8 cellular contexts compared by ENCODE assay signal in the genomic region with DNA sequence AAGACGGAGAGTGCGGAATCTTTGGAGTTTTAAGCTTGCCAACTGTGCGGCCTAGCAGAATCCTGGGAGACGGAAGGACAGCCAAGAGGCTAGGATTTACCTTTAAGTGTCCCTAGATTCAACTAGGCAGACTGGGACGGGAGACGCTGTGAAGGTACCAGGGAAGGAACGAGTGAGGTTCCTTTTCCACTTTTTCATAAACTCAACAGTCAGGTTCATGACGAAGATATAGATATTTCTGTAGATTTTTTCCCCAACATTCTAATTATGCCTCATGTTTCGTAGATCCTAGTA. TPM values are rescaled to one million over a fixed set of nuclear protein-coding genes. Genes with fewer than 3 reads are reported as not detected.
DNase-seq lines count a peak whose midpoint lies in the region; ATAC-seq and TF ChIP-seq lines count a peak whose summit lies in the region.

No MANE protein-coding gene starts in this region.

- no peaks in the 10 kb centered on the region for H3K36me3 ChIP-seq in CD8-positive, alpha-beta T cell (ENCODE audit: insufficient read depth, low read length)
- H3K36me3 ChIP-seq in MG63 = peaks cover 61% of the 10 kb centered on the region
- H3K36me3 ChIP-seq in effector memory CD4-positive, alpha-beta T cell (ENCODE audit: control insufficient read depth, insufficient read depth, low read length) = no peaks in the 10 kb centered on the region

- H3K9me3 Mint-ChIP-seq in CD8-positive, alpha-beta T cell = no peaks in the 10 kb centered on the region
- H3K9me3 Mint-ChIP-seq in natural killer cell treated with Interleukin-12 subunit alpha and Interleukin-12 subunit beta and Interleukin-15 and Interleukin-18, amount 100 ng/mL, for 72 hours = no peaks in the 10 kb centered on the region

- H3K4me3 ChIP-seq in CD8-positive, alpha-beta T cell (ENCODE audit: low read depth, low read length) = peak overlapping the region; percentile 90
- peak overlapping the region; percentile 84 for H3K4me3 ChIP-seq in MG63
- H3K4me3 ChIP-seq in effector memory CD4-positive, alpha-beta T cell (ENCODE audit: insufficient read depth, low read depth, low read length, poor library complexity, severe bottlenecking) = peak overlapping the region; percentile 95

- in situ Hi-C loops in G401 (cut with HindIII; ENCODE audit: low sequenced_read_pairs) = no loop called here

- peak overlapping the region; percentile 93 for H3K4me3 Mint-ChIP-seq in CD8-positive, alpha-beta T cell
- H3K4me3 Mint-ChIP-seq in natural killer cell treated with Interleukin-12 subunit alpha and Interleukin-12 subunit beta and Interleukin-15 and Interleukin-18, amount 100 ng/mL, for 72 hours = peak overlapping the region; percentile 83

- POLR2A ChIA-PET in CD8-positive, alpha-beta T cell (lab: Charles Lee) = interaction anchor here (0.6 to 2.8 kb wide), 24 partner anchors 7 to 1824 kb away, joined by 3 to 34 read pairs (median 5); a partner anchor contains a TSS

- no peak for TF ChIP-seq CTCF in CD8-positive, alpha-beta T cell (IDR thresholded peaks at IDR 0.05)

- H3K27ac ChIP-seq in CD8-positive, alpha-beta T cell (ENCODE audit: low read depth, low read length) = peak overlapping the region; percentile 94
- H3K27ac ChIP-seq in effector memory CD4-positive, alpha-beta T cell (ENCODE audit: insufficient read depth, low read length, poor library complexity, severe bottlenecking) = peak overlapping the region; percentile 97

- no peaks in the 10 kb centered on the region for H3K27me3 Mint-ChIP-seq in CD8-positive, alpha-beta T cell (ENCODE audit: low read depth)
- no peaks in the 10 kb centered on the region for H3K27me3 Mint-ChIP-seq in natural killer cell treated with Interleukin-12 subunit alpha and Interleukin-12 subunit beta and Interleukin-15 and Interleukin-18, amount 100 ng/mL, for 72 hours

- CTCF ChIA-PET in CD8-positive, alpha-beta T cell (lab: Charles Lee) = interaction anchor here (1.0 to 1.3 kb wide), 2 partner anchors 69 to 521 kb away, joined by 4 to 5 read pairs; no protein-coding TSS in a partner anchor

- H3K36me3 Mint-ChIP-seq in CD8-positive, alpha-beta T cell = peaks cover 60% of the 10 kb centered on the region
- H3K36me3 Mint-ChIP-seq in natural killer cell treated with Interleukin-12 subunit alpha and Interleukin-12 subunit beta and Interleukin-15 and Interleukin-18, amount 100 ng/mL, for 72 hours = peaks cover 29% of the 10 kb centered on the region

- ATAC-seq in CD8-positive, alpha-beta T cell = no peak
- no peak for ATAC-seq in natural killer cell treated with Interleukin-12 subunit alpha and Interleukin-12 subunit beta and Interleukin-15 and Interleukin-18, amount 100 ng/mL, for 72 hours
- ATAC-seq in GM21423 (IDR thresholded peaks at IDR 0.05; ENCODE audit: unreplicated experiment) = no peak

- peaks cover 33% of the 10 kb centered on the region for H3K4me1 ChIP-seq in CD8-positive, alpha-beta T cell (ENCODE audit: insufficient read depth, low read length)
- H3K4me1 ChIP-seq in effector memory CD4-positive, alpha-beta T cell (ENCODE audit: control insufficient read depth, insufficient read depth, low read length, poor library complexity, severe bottlenecking) = peaks cover 32% of the 10 kb centered on the region

- DNase-seq in CD8-positive, alpha-beta T cell = no peak
- DNase-seq in MG63 (no peak), NCI-H446 (lab: John Stamatoyannopoulos, UW) (no peak), G401 (ENCODE audit: low spot score) (no peak)
- no peak for DNase-seq in effector memory CD4-positive, alpha-beta T cell
- no peak for DNase-seq in natural killer cell treated with Interleukin-12 subunit alpha and Interleukin-12 subunit beta and Interleukin-15 and Interleukin-18, amount 100 ng/mL, for 72 hours (ENCODE audit: low spot score)
- no peak for DNase-seq in stimulated activated CD4-positive, alpha-beta T cell treated with anti-CD3 and anti-CD28 coated beads, Interleukin-2, amount 100 ng/mL, for 24 hours

- no peaks in the 10 kb centered on the region for H3K9me3 ChIP-seq in CD8-positive, alpha-beta T cell (ENCODE audit: low read length)
- H3K9me3 ChIP-seq in MG63 = no peaks in the 10 kb centered on the region
- H3K9me3 ChIP-seq in effector memory CD4-positive, alpha-beta T cell (ENCODE audit: control insufficient read depth, low read length) = no peaks in the 10 kb centered on the region

- peaks cover 54% of the 10 kb centered on the region for H3K4me1 Mint-ChIP-seq in CD8-positive, alpha-beta T cell (ENCODE audit: low read depth)
- peaks cover 37 to 54% of the 10 kb centered on the region in 2 donors for H3K4me1 Mint-ChIP-seq in natural killer cell treated with Interleukin-12 subunit alpha and Interleukin-12 subunit beta and Interleukin-15 and Interleukin-18, amount 100 ng/mL, for 72 hours (ENCODE audit: low read depth in 2 of 2)

- no peaks in the 10 kb centered on the region for H3K27me3 ChIP-seq in CD8-positive, alpha-beta T cell (ENCODE audit: insufficient read depth, low read length)
- H3K27me3 ChIP-seq in MG63 = no peaks in the 10 kb centered on the region
- no peaks in the 10 kb centered on the region for H3K27me3 ChIP-seq in effector memory CD4-positive, alpha-beta T cell (replicated peaks; ENCODE audit: control insufficient read depth, insufficient read depth, low read length, poor library complexity, severe bottlenecking)

- H3K27ac Mint-ChIP-seq in CD8-positive, alpha-beta T cell = peak overlapping the region; percentile 98
- H3K27ac Mint-ChIP-seq in natural killer cell treated with Interleukin-12 subunit alpha and Interleukin-12 subunit beta and Interleukin-15 and Interleukin-18, amount 100 ng/mL, for 72 hours = peak overlapping the region; percentile 99 to 100

- intact Hi-C loops in CD8-positive, alpha-beta T cell (cut with DNase I, micrococcal nuclease) = loop anchor here (1.0 to 10.0 kb wide), 9 partner anchors 37 to 1545 kb away; a partner anchor contains a TSS

RNA-seq across cellular contexts. Expression of a gene that starts 0.6 kb away (rescaled TPM):
- total RNA-seq in CD8-positive, alpha-beta T cell = 10 to 100 TPM; 27.0 to 31.0 TPM
- total RNA-seq in MG63 (2014; rRNA removed; shearing (Covaris generic); ENCODE audit: low replicate concordance) = 31.2 and 46.1 TPM in 2 replicates
- 10 to 100 TPM; 43.2 to 45.1 TPM for total RNA-seq in natural killer cell treated with Interleukin-12 subunit alpha and Interleukin-12 subunit beta and Interleukin-15 and Interleukin-18, amount 100 ng/mL, for 72 hours
- total RNA-seq in G401 (2014; rRNA removed; shearing (Covaris generic)) = 24.6 and 54.3 TPM in 2 replicates
